ENCODE assay signal across 1 cellular context in the genomic region with DNA sequence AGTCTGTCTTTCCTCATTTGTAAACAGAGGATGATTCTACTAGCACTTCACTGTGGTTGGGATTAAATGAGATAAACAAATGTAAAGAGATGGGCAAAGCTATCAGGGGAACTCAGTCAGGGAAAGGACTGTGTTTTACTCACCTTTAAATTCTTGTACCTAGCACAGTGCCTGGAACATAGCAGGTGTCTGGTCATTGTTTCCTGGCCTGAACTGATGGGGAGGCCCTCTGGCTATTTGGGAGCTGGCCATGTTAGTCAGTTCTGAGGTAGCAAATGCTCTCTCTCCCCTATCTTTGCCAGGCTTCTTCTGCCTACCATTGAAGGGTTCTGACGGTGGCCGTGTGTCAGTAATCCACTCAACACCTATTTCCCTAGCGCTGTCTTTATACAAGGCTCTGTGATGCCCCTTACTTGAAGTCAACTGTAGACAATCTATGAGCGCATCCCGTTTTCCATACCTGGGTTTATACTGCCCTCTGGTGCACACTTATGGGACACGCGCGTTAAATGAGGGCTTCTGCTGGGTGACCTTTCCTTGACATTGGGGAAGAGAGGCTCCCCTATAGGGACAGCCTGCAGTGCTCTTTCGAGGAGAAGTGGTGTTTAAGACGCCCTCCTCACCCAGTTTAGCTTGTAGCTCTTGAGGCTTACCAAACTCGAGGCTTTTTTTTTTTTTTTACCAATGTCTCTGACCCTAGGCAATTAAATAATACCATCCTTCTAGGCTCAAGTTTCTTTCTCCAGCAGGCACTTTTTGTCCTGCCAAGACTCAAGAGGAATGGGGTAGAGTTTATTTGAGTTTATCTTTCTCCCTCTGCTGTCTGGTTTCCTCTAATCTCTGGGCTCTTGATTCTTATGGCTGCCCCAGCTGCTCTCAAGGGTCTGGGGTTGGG.
TF ChIP-seq lines count a peak whose summit lies in the region.

No MANE protein-coding gene starts in this region.

TF ChIP-seq in endothelial cell of umbilical vein, 7 proteins besides CTCF, POLR2A, EP300 and RAD21:
- TF ChIP-seq JUN (IDR thresholded peaks at IDR 0.05; ENCODE audit: borderline replicate concordance, insufficient read depth, insufficient read length, low read depth) = no peak
- no peak for TF ChIP-seq FOS (IDR thresholded peaks at IDR 0.05; ENCODE audit: borderline replicate concordance, insufficient read depth, low read length)
- TF ChIP-seq, protein P1, sequence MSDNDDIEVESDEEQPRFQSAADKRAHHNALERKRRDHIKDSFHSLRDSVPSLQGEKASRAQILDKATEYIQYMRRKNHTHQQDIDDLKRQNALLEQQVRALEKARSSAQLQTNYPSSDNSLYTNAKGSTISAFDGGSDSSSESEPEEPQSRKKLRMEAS (IDR thresholded peaks at IDR 0.05; ENCODE audit: insufficient read depth, insufficient read length) = no peak
- TF ChIP-seq MYC (IDR thresholded peaks at IDR 0.05; ENCODE audit: low read depth, low read length) = no peak
